1 cellular context compared by ENCODE assay signal in the genomic region with DNA sequence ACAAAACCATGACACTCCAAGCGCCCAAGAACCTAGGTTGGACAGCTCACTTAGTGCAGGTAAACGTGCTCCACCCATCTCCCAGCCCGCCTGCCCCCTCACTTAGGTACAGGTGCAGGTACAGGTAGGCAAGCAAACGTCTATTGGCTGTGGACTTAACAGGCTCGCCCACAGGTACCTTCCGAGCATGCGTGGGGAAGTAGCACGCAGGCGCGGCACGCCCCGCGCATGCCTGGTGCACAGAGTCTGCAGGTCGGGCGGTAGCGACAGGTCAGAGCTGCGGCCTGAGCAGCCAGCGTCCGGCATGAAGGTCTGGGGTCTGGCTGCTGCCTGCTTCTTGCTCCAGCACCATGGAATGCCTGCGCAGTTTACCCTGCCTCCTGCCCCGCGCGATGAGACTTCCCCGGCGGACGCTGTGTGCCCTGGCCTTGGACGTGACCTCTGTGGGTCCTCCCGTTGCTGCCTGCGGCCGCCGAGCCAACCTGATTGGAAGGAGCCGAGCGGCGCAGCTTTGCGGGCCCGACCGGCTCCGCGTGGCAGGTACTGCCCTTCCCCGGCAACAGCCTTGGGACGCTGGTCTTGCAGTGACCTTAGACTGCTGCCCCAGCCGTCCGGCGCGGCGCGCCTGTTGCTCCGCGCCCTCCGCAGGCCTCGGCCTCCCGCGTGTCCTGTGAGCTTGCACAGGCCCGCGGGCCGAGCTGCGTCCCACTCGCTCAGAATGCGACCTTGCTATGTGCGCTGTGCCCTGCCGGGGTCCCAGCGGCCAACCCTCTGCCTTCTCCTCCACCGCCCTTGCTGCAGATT.
TF ChIP-seq lines count a peak whose summit lies in the region.

A gene with protein sequence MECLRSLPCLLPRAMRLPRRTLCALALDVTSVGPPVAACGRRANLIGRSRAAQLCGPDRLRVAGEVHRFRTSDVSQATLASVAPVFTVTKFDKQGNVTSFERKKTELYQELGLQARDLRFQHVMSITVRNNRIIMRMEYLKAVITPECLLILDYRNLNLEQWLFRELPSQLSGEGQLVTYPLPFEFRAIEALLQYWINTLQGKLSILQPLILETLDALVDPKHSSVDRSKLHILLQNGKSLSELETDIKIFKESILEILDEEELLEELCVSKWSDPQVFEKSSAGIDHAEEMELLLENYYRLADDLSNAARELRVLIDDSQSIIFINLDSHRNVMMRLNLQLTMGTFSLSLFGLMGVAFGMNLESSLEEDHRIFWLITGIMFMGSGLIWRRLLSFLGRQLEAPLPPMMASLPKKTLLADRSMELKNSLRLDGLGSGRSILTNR (plus strand): TSS at position 240 of the 804 bp plus-strand sequence. CDS start 111 bp downstream, at position 351.

TF ChIP-seq in HEK293, 187 proteins besides CTCF, POLR2A, EP300 and RAD21 (continued from another document and continues in another):
- TF ChIP-seq, protein P1, sequence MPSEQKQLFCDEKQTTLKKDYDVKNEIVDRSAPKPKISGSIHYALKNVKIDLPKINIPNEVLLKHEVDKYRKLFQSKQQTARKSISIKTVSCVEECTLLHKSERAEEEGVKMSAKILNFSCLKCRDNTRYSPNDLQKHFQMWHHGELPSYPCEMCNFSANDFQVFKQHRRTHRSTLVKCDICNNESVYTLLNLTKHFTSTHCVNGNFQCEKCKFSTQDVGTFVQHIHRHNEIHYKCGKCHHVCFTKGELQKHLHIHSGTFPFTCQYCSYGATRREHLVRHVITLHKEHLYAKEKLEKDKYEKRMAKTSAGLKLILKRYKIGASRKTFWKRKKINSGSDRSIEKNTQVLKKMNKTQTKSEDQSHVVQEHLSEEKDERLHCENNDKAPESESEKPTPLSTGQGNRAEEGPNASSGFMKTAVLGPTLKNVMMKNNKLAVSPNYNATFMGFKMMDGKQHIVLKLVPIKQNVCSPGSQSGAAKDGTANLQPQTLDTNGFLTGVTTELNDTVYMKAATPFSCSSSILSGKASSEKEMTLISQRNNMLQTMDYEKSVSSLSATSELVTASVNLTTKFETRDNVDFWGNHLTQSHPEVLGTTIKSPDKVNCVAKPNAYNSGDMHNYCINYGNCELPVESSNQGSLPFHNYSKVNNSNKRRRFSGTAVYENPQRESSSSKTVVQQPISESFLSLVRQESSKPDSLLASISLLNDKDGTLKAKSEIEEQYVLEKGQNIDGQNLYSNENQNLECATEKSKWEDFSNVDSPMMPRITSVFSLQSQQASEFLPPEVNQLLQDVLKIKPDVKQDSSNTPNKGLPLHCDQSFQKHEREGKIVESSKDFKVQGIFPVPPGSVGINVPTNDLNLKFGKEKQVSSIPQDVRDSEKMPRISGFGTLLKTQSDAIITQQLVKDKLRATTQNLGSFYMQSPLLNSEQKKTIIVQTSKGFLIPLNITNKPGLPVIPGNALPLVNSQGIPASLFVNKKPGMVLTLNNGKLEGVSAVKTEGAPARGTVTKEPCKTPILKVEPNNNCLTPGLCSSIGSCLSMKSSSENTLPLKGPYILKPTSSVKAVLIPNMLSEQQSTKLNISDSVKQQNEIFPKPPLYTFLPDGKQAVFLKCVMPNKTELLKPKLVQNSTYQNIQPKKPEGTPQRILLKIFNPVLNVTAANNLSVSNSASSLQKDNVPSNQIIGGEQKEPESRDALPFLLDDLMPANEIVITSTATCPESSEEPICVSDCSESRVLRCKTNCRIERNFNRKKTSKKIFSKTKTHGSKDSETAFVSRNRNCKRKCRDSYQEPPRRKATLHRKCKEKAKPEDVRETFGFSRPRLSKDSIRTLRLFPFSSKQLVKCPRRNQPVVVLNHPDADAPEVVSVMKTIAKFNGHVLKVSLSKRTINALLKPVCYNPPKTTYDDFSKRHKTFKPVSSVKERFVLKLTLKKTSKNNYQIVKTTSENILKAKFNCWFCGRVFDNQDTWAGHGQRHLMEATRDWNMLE (tag by site-specific recombination; conservative IDR thresholded peaks at IDR 0.05; ENCODE audit: low read depth), result peak; percentile 59
- TF ChIP-seq, protein P2, sequence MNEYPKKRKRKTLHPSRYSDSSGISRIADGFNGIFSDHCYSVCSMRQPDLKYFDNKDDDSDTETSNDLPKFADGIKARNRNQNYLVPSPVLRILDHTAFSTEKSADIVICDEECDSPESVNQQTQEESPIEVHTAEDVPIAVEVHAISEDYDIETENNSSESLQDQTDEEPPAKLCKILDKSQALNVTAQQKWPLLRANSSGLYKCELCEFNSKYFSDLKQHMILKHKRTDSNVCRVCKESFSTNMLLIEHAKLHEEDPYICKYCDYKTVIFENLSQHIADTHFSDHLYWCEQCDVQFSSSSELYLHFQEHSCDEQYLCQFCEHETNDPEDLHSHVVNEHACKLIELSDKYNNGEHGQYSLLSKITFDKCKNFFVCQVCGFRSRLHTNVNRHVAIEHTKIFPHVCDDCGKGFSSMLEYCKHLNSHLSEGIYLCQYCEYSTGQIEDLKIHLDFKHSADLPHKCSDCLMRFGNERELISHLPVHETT (tag by site-specific recombination; IDR thresholded peaks at IDR 0.05), result peak; percentile 50; the same call in 1 of the 2 replicates
- TF ChIP-seq, protein P3, sequence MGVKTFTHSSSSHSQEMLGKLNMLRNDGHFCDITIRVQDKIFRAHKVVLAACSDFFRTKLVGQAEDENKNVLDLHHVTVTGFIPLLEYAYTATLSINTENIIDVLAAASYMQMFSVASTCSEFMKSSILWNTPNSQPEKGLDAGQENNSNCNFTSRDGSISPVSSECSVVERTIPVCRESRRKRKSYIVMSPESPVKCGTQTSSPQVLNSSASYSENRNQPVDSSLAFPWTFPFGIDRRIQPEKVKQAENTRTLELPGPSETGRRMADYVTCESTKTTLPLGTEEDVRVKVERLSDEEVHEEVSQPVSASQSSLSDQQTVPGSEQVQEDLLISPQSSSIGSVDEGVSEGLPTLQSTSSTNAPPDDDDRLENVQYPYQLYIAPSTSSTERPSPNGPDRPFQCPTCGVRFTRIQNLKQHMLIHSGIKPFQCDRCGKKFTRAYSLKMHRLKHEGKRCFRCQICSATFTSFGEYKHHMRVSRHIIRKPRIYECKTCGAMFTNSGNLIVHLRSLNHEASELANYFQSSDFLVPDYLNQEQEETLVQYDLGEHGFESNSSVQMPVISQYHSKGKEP (tag by site-specific recombination; IDR thresholded peaks at IDR 0.05), result no peak
- TF ChIP-seq ZNF501 (tag by site-specific recombination; IDR thresholded peaks at IDR 0.05), result peak; percentile 97
- TF ChIP-seq ZNF585B (tag by site-specific recombination; IDR thresholded peaks at IDR 0.05), result no peak
- TF ChIP-seq ZNF157 (tag by site-specific recombination; IDR thresholded peaks at IDR 0.05), result no peak
- TF ChIP-seq MZF1 (tag by site-specific recombination; IDR thresholded peaks at IDR 0.05; ENCODE audit: borderline replicate concordance), result no peak
- TF ChIP-seq ZNF266 (tag by site-specific recombination; IDR thresholded peaks at IDR 0.05; ENCODE audit: low read depth), result no peak
- no peak for TF ChIP-seq IKZF3 (tag by site-specific recombination; IDR thresholded peaks at IDR 0.05)
- TF ChIP-seq FEZF1 (tag by site-specific recombination; IDR thresholded peaks at IDR 0.05), result no peak
- 0 out of 2 replicates have a peak, but pooled peaks have one; percentile 28 for TF ChIP-seq ZNF24 (tag by site-specific recombination; IDR thresholded peaks at IDR 0.05)
- no peak for TF ChIP-seq ZIC2 (tag by site-specific recombination; IDR thresholded peaks at IDR 0.05)
- no peak for TF ChIP-seq ZNF354C (tag by site-specific recombination; IDR thresholded peaks at IDR 0.05; ENCODE audit: borderline replicate concordance, low read depth)
- TF ChIP-seq, protein P4, sequence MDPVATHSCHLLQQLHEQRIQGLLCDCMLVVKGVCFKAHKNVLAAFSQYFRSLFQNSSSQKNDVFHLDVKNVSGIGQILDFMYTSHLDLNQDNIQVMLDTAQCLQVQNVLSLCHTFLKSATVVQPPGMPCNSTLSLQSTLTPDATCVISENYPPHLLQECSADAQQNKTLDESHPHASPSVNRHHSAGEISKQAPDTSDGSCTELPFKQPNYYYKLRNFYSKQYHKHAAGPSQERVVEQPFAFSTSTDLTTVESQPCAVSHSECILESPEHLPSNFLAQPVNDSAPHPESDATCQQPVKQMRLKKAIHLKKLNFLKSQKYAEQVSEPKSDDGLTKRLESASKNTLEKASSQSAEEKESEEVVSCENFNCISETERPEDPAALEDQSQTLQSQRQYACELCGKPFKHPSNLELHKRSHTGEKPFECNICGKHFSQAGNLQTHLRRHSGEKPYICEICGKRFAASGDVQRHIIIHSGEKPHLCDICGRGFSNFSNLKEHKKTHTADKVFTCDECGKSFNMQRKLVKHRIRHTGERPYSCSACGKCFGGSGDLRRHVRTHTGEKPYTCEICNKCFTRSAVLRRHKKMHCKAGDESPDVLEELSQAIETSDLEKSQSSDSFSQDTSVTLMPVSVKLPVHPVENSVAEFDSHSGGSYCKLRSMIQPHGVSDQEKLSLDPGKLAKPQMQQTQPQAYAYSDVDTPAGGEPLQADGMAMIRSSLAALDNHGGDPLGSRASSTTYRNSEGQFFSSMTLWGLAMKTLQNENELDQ (tag by site-specific recombination; IDR thresholded peaks at IDR 0.05; ENCODE audit: low read depth), result no peak
- peak; percentile 56; the same call in 1 of the 2 replicates for TF ChIP-seq KLF9 (tag by site-specific recombination; IDR thresholded peaks at IDR 0.05; ENCODE audit: low read depth)
- peak; percentile 78; the same call in 1 of the 2 replicates for TF ChIP-seq REPIN1 (tag by site-specific recombination; IDR thresholded peaks at IDR 0.05; ENCODE audit: low read depth)
- no peak for TF ChIP-seq ZNF175 (tag by site-specific recombination; IDR thresholded peaks at IDR 0.05)
- TF ChIP-seq ZNF521 (tag by site-specific recombination; IDR thresholded peaks at IDR 0.05), result no peak
- no peak for TF ChIP-seq ZNF416 (tag by site-specific recombination; IDR thresholded peaks at IDR 0.05)
- peak; percentile 67; the same call in 1 of the 2 replicates for TF ChIP-seq ZNF324 (tag by site-specific recombination; IDR thresholded peaks at IDR 0.05)
- TF ChIP-seq ZNF391 (tag by site-specific recombination; IDR thresholded peaks at IDR 0.05; ENCODE audit: borderline replicate concordance, low read depth), result no peak; the same call in 1 of the 2 replicates
- no peak for TF ChIP-seq SETDB1 (IDR thresholded peaks at IDR 0.05; ENCODE audit: insufficient read length, low read length)
- TF ChIP-seq, protein P5, sequence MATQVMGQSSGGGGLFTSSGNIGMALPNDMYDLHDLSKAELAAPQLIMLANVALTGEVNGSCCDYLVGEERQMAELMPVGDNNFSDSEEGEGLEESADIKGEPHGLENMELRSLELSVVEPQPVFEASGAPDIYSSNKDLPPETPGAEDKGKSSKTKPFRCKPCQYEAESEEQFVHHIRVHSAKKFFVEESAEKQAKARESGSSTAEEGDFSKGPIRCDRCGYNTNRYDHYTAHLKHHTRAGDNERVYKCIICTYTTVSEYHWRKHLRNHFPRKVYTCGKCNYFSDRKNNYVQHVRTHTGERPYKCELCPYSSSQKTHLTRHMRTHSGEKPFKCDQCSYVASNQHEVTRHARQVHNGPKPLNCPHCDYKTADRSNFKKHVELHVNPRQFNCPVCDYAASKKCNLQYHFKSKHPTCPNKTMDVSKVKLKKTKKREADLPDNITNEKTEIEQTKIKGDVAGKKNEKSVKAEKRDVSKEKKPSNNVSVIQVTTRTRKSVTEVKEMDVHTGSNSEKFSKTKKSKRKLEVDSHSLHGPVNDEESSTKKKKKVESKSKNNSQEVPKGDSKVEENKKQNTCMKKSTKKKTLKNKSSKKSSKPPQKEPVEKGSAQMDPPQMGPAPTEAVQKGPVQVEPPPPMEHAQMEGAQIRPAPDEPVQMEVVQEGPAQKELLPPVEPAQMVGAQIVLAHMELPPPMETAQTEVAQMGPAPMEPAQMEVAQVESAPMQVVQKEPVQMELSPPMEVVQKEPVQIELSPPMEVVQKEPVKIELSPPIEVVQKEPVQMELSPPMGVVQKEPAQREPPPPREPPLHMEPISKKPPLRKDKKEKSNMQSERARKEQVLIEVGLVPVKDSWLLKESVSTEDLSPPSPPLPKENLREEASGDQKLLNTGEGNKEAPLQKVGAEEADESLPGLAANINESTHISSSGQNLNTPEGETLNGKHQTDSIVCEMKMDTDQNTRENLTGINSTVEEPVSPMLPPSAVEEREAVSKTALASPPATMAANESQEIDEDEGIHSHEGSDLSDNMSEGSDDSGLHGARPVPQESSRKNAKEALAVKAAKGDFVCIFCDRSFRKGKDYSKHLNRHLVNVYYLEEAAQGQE (tag by site-specific recombination; IDR thresholded peaks at IDR 0.05), result 0 out of 2 replicates have a peak, but pooled peaks have one; percentile 13
- TF ChIP-seq ZNF174 (tag by site-specific recombination; IDR thresholded peaks at IDR 0.05), result no peak
- TF ChIP-seq ZNF624 (tag by site-specific recombination; IDR thresholded peaks at IDR 0.05), result no peak
- TF ChIP-seq TRIM28 (IDR thresholded peaks at IDR 0.05; ENCODE audit: borderline replicate concordance, low read length), result peak; percentile 41; the same call in 1 of the 2 replicates
- no peak for TF ChIP-seq ZNF768 (tag by site-specific recombination; IDR thresholded peaks at IDR 0.05)
- TF ChIP-seq SALL2 (tag by site-specific recombination; IDR thresholded peaks at IDR 0.05; ENCODE audit: borderline replicate concordance), result no peak
- TF ChIP-seq ZNF19 (tag by site-specific recombination; IDR thresholded peaks at IDR 0.05; ENCODE audit: low read depth), result no peak
- TF ChIP-seq, protein P6, sequence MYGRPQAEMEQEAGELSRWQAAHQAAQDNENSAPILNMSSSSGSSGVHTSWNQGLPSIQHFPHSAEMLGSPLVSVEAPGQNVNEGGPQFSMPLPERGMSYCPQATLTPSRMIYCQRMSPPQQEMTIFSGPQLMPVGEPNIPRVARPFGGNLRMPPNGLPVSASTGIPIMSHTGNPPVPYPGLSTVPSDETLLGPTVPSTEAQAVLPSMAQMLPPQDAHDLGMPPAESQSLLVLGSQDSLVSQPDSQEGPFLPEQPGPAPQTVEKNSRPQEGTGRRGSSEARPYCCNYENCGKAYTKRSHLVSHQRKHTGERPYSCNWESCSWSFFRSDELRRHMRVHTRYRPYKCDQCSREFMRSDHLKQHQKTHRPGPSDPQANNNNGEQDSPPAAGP (tag by site-specific recombination; IDR thresholded peaks at IDR 0.05), result peak; percentile 54; the same call in 1 of the 2 replicates
- no peak for TF ChIP-seq ZNF791 (tag by site-specific recombination; IDR thresholded peaks at IDR 0.05)
- peak; percentile 56; the same call in 1 of the 2 replicates for TF ChIP-seq ZBTB20 (tag by site-specific recombination; IDR thresholded peaks at IDR 0.05)
- TF ChIP-seq ZNF561 (tag by site-specific recombination; IDR thresholded peaks at IDR 0.05; ENCODE audit: borderline replicate concordance), result peak; percentile 43
- no peak for TF ChIP-seq ZNF626 (tag by site-specific recombination; IDR thresholded peaks at IDR 0.05)
- TF ChIP-seq ZNF843 (tag by site-specific recombination; IDR thresholded peaks at IDR 0.05), result 0 out of 2 replicates have a peak, but pooled peaks have one; percentile 23
- no peak for TF ChIP-seq ZNF311 (tag by site-specific recombination; IDR thresholded peaks at IDR 0.05; ENCODE audit: borderline replicate concordance)
- TF ChIP-seq ZNF248 (tag by site-specific recombination; IDR thresholded peaks at IDR 0.05), result no peak
- TF ChIP-seq ZNF146 (tag by site-specific recombination; IDR thresholded peaks at IDR 0.05), result 0 out of 2 replicates have a peak, but pooled peaks have one; percentile 31
- no peak for TF ChIP-seq ZNF48 (tag by site-specific recombination; IDR thresholded peaks at IDR 0.05)
- TF ChIP-seq, protein P7, sequence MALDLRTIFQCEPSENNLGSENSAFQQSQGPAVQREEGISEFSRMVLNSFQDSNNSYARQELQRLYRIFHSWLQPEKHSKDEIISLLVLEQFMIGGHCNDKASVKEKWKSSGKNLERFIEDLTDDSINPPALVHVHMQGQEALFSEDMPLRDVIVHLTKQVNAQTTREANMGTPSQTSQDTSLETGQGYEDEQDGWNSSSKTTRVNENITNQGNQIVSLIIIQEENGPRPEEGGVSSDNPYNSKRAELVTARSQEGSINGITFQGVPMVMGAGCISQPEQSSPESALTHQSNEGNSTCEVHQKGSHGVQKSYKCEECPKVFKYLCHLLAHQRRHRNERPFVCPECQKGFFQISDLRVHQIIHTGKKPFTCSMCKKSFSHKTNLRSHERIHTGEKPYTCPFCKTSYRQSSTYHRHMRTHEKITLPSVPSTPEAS (tag by site-specific recombination; IDR thresholded peaks at IDR 0.05), result no peak
